ENCODE assay signal across 9 cellular contexts in genomic region chr1:74652711-74653131, GRCh38. TPM values are rescaled to one million over a fixed set of nuclear protein-coding genes. Genes with fewer than 3 reads are reported as not detected.
DNase-seq lines count a peak whose midpoint lies in the region; FAIRE-seq and TF ChIP-seq lines count a peak whose summit lies in the region.
"Had no signal": no experiment of that assay in that cellular context is flagged by ENCODE, and none has a peak within 500 bp of the region (broad histone marks: within the 10 kb centered on the region; RNA-seq: fewer than 3 reads in every experiment).

No MANE protein-coding gene starts in this region.

- H3K4me1 ChIP-seq in fibroblast of lung (ENCODE audit: control insufficient read depth, extremely low read depth, insufficient read depth, low read length) (no peaks in the 10 kb centered on the region), endodermal cell (ENCODE audit: control insufficient read depth, insufficient read depth, low read length) (no peaks in the 10 kb centered on the region), thyroid gland (no peaks in the 10 kb centered on the region)

- H3K4me3 ChIP-seq in fibroblast of lung (replicated peaks in 1 of 4; ENCODE audit: control extremely low read depth in 1 of 4, insufficient read depth in 1 of 4, low read depth in 3 of 4, low read length in 4 of 4) = no peak overlapping the region
- no peak overlapping the region for H3K4me3 ChIP-seq in endodermal cell (ENCODE audit: low read length)
- H3K4me3 ChIP-seq in thyroid gland (replicated peaks in 1 of 3) = no peak overlapping the region

- H3K9ac ChIP-seq in fibroblast of lung (ENCODE audit: insufficient read depth, low read length) (no peak overlapping the region), endodermal cell (ENCODE audit: extremely low read depth, low read length, poor library complexity, severe bottlenecking) (no peak overlapping the region)

- WGBS in endodermal cell (ENCODE audit: insufficient coverage in 1 of 2, insufficient read length in 1 of 2), 2 experiments = 90 to 98% methylated on average over 4 to 6 of the region's 7 CpGs
- 56 to 58% methylated on average over 7 of the region's 7 CpGs for WGBS in thyroid gland, 2 donors

- no peaks in the 10 kb centered on the region for H3K36me3 Mint-ChIP-seq in endodermal cell (ENCODE audit: low read depth)

- H3K27ac Mint-ChIP-seq in endodermal cell = no peak overlapping the region

- no peaks in the 10 kb centered on the region for H3K9me3 ChIP-seq in fibroblast of lung (ENCODE audit: control insufficient read depth, insufficient read depth, low read depth, low read length)
- H3K9me3 ChIP-seq in endodermal cell (ENCODE audit: control insufficient read depth, low read length) = no peaks in the 10 kb centered on the region
- no peaks in the 10 kb centered on the region for H3K9me3 ChIP-seq in thyroid gland

- H3K9me3 Mint-ChIP-seq in endodermal cell = no peaks in the 10 kb centered on the region

- TF ChIP-seq CTCF in fibroblast of lung (conservative IDR thresholded peaks at IDR 0.05 in 1 of 2, IDR thresholded peaks at IDR 0.05 in 1 of 2; ENCODE audit: low read depth in 1 of 2, low read length in 2 of 2) (no peak), endodermal cell (conservative IDR thresholded peaks at IDR 0.05) (no peak), thyroid gland (IDR thresholded peaks at IDR 0.05) (no peak)

- H3K4me1 Mint-ChIP-seq in endodermal cell = no peaks in the 10 kb centered on the region

- FAIRE-seq in GM12892 (lab: Jason Lieb, UNC) (peak; percentile 85), H54 (lab: Jason Lieb, UNC) (peak; percentile 93)
- FAIRE-seq: islet of Langerhans had no signal

- H3K36me3 ChIP-seq in fibroblast of lung (ENCODE audit: control insufficient read depth, insufficient read depth, low read length) = no peaks in the 10 kb centered on the region
- no peaks in the 10 kb centered on the region for H3K36me3 ChIP-seq in endodermal cell (ENCODE audit: control insufficient read depth, insufficient read depth, low read length)
- no peaks in the 10 kb centered on the region for H3K36me3 ChIP-seq in thyroid gland

- no peaks in the 10 kb centered on the region for H4K20me1 ChIP-seq in fibroblast of lung (ENCODE audit: control insufficient read depth, extremely low read depth, insufficient read depth, low read length)

- DNase-seq in GM12892 (ENCODE audit: insufficient read length) (no peak), H54 (ENCODE audit: insufficient read length, low spot score) (peak; percentile 32), LHCN-M2 (ENCODE audit: low read depth) (peak; percentile 79), fibroblast of lung (ENCODE audit: low read depth in 2 of 2) (peak; percentile 0 to 99), NCI-H345 treated with DMSO at 0.1 percent for 48 hours (lab: John Stamatoyannopoulos, UW; ENCODE audit: unreplicated experiment) (no peak), endodermal cell (no peak), nucleus accumbens (lab: John Stamatoyannopoulos, UW) (no peak), thyroid gland (no peak)

- no peaks in the 10 kb centered on the region for H3K27me3 ChIP-seq in fibroblast of lung (ENCODE audit: control insufficient read depth, insufficient read depth, low read length)
- no peaks in the 10 kb centered on the region for H3K27me3 ChIP-seq in endodermal cell (ENCODE audit: control insufficient read depth, insufficient read depth, low read length, poor library complexity, severe bottlenecking)
- no peaks in the 10 kb centered on the region for H3K27me3 ChIP-seq in thyroid gland

- TF ChIP-seq POLR2A in GM12892 (IDR thresholded peaks at IDR 0.05; ENCODE audit: low read depth, low read length) (no peak), H54 (IDR thresholded peaks at IDR 0.05; ENCODE audit: low read depth, low read length) (no peak), thyroid gland (IDR thresholded peaks at IDR 0.05) (no peak)

- H3K4me2 ChIP-seq in fibroblast of lung (ENCODE audit: extremely low read depth, insufficient read depth, low read length) = no peak overlapping the region

- no peaks in the 10 kb centered on the region for H3K79me2 ChIP-seq in fibroblast of lung (ENCODE audit: control insufficient read depth, insufficient read depth, low read length)

- no peaks in the 10 kb centered on the region for H3K27me3 Mint-ChIP-seq in endodermal cell (ENCODE audit: insufficient read depth)

- H3K27ac ChIP-seq in fibroblast of lung (ENCODE audit: insufficient read depth, low read length) (no peak overlapping the region), endodermal cell (ENCODE audit: low read depth, low read length) (no peak overlapping the region), thyroid gland (no peak overlapping the region)

- H3K4me3 Mint-ChIP-seq in endodermal cell = no peak overlapping the region

- intact Hi-C loops in thyroid gland (cut with DNase I) = no loop called here

- no peak overlapping the region for H2AFZ ChIP-seq in fibroblast of lung (ENCODE audit: low read length)

RNA-seq across cellular contexts. Expression of gene ERICH3, which starts 20.9 kb away (rescaled TPM):
- 0.30 TPM for polyA plus RNA-seq in GM12892 (2012; ENCODE audit: missing spikeins)
- total RNA-seq in LHCN-M2 (2014; rRNA removed) (not detected in 2 replicates), fibroblast of lung (under 0.01 and 0.17 TPM in 2 replicates), endodermal cell (not detected), thyroid gland (under 1 TPM in 2 of 4 donors, not detected in 2; 0.11 to 0.40 TPM)
- not detected for polyA plus RNA-seq in LHCN-M2 (2012)
- polyA plus RNA-seq in fibroblast of lung = not detected in 2 replicates
- not detected in 2 replicates for polyA plus RNA-seq in fibroblast of lung (2012)
- polyA minus RNA-seq in fibroblast of lung (ENCODE audit: low replicate concordance) = not detected in 2 replicates
- 0.25 TPM for polyA plus RNA-seq in endodermal cell (2013, experiment 1 of 2)
- 0.25 TPM for polyA plus RNA-seq in endodermal cell (2013, experiment 2 of 2)

Comparison
In these comparisons a context has a peak if more than half of its experiments do, and no peak if none do; other contexts are left out.
1. DNase-seq: peak in H54 (single experiment), LHCN-M2 (single experiment) and fibroblast of lung (2 of 2); none in GM12892 (single experiment), NCI-H345 treated with DMSO at 0.1 percent for 48 hours (single experiment), endodermal cell (single experiment), nucleus accumbens (0 of 56) and thyroid gland (0 of 2).